14 cellular contexts compared by ENCODE assay signal in genomic region chr4:38802561-38803355, GRCh38. TPM values are rescaled to one million over a fixed set of nuclear protein-coding genes. Genes with fewer than 3 reads are reported as not detected.
DNase-seq lines count a peak whose midpoint lies in the region; ATAC-seq and TF ChIP-seq lines count a peak whose summit lies in the region.
"Had no signal": no experiment of that assay in that cellular context is flagged by ENCODE, and none has a peak within 500 bp of the region (broad histone marks: within the 10 kb centered on the region; RNA-seq: fewer than 3 reads in every experiment).

No MANE protein-coding gene starts in this region.

- peaks cover 10% of the 10 kb centered on the region for H3K36me3 Mint-ChIP-seq in T-helper 17 cell (ENCODE audit: low read depth)

- peak overlapping the region; percentile 95 for H3K27ac Mint-ChIP-seq in T-helper 17 cell

- no peak overlapping the region for H2AFZ ChIP-seq in DND-41 (ENCODE audit: low read depth, low read length)

- ATAC-seq in DND-41 (ENCODE audit: insufficient read depth, low read depth) (no peak), T-helper 17 cell (no peak)
- ATAC-seq in activated CD4-positive, CD25-positive, alpha-beta regulatory T cell treated with anti-CD3 and anti-CD28 coated beads, Interleukin-2, amount 50 U/mL, for 24 hours: no peak

- peak overlapping the region; percentile 25 for H3K4me3 Mint-ChIP-seq in T-helper 17 cell

- H3K27ac ChIP-seq in BLaER1 (no peak overlapping the region), DND-41 (ENCODE audit: low read length) (no peak overlapping the region)

- DNase-seq in DND-41: peak; percentile 31
- DNase-seq in T-helper 17 cell: no peak
- DNase-seq in SIG-M5 (lab: John Stamatoyannopoulos, UW): no peak
- DNase-seq in cerebellar nuclear complex (lab: John Stamatoyannopoulos, UW): no peak
- DNase-seq in GM10266 (ENCODE audit: extremely low spot score): no peak
- DNase-seq: Caco-2, NCI-H1092, NCI-H345, OCI-M1, SW 1271 had no signal

- peaks cover 61% of the 10 kb centered on the region for H3K9me3 ChIP-seq in BLaER1
- H3K9me3 ChIP-seq in DND-41 (ENCODE audit: insufficient read depth, low read length, severe bottlenecking): peaks cover 13% of the 10 kb centered on the region
- H3K9me3 ChIP-seq in T-helper 17 cell (ENCODE audit: control insufficient read depth, low read length, poor library complexity, severe bottlenecking): peaks cover 3% of the 10 kb centered on the region
- peaks cover 20% of the 10 kb centered on the region for H3K9me3 ChIP-seq in mononuclear cell (ENCODE audit: low read depth, low read length)

- no peaks in the 10 kb centered on the region for H4K20me1 ChIP-seq in BLaER1
- no peaks in the 10 kb centered on the region for H4K20me1 ChIP-seq in DND-41 (ENCODE audit: insufficient read depth, low read length)

- H3K36me3 ChIP-seq in BLaER1 (peaks cover 55% of the 10 kb centered on the region), DND-41 (ENCODE audit: insufficient read depth, low read length) (no peaks in the 10 kb centered on the region)

- H3K79me2 ChIP-seq in DND-41 (ENCODE audit: insufficient read depth, low read length): no peaks in the 10 kb centered on the region

- H3K4me3 ChIP-seq in BLaER1: peak overlapping the region; percentile 22; the same call in 1 of the 2 replicates
- no peak overlapping the region for H3K4me3 ChIP-seq in DND-41 (ENCODE audit: low read depth in 1 of 2, low read length in 2 of 2)
- H3K4me3 ChIP-seq in mononuclear cell (ENCODE audit: low read length): peak overlapping the region; percentile 65

- no peak overlapping the region for H3K9ac ChIP-seq in BLaER1
- H3K9ac ChIP-seq in DND-41 (ENCODE audit: low read depth, low read length): no peak overlapping the region

- H3K4me1 ChIP-seq in BLaER1: peaks cover 32% of the 10 kb centered on the region
- no peaks in the 10 kb centered on the region for H3K4me1 ChIP-seq in DND-41 (ENCODE audit: insufficient read depth, low read length)
- H3K4me1 ChIP-seq in mononuclear cell (ENCODE audit: insufficient read depth, low read length): peaks cover 52% of the 10 kb centered on the region
- H3K4me1 ChIP-seq: Caco-2 had no signal

- no peak for TF ChIP-seq CTCF in DND-41 (IDR thresholded peaks at IDR 0.05; ENCODE audit: borderline replicate concordance, extremely low read depth, low read length, poor library complexity, severe bottlenecking)
- no peak for TF ChIP-seq CTCF in GM10266 (IDR thresholded peaks at IDR 0.05; ENCODE audit: control insufficient read depth, insufficient read depth, low read depth, missing control alignments)

- no peaks in the 10 kb centered on the region for H3K27me3 Mint-ChIP-seq in T-helper 17 cell

- H3K27me3 ChIP-seq in BLaER1: no peaks in the 10 kb centered on the region
- H3K27me3 ChIP-seq in DND-41 (ENCODE audit: insufficient read depth, low read length, poor library complexity): no peaks in the 10 kb centered on the region
- no peaks in the 10 kb centered on the region for H3K27me3 ChIP-seq in mononuclear cell (ENCODE audit: insufficient read depth, low read length)

- H3K4me2 ChIP-seq in BLaER1 (no peak overlapping the region; the same call in 1 of the 2 replicates), DND-41 (ENCODE audit: insufficient read depth, low read length) (no peak overlapping the region)

- peaks cover 22% of the 10 kb centered on the region for H3K4me1 Mint-ChIP-seq in T-helper 17 cell

RNA-seq across cellular contexts. Expression of gene TLR1, which starts 1.8 kb away (rescaled TPM):
- 10 to 100 TPM; 16.6 to 22.9 TPM for total RNA-seq in T-helper 17 cell
- 71.5 TPM for total RNA-seq in mononuclear cell
- total RNA-seq: Caco-2 had no signal

RNA-seq across cellular contexts. Expression of gene TLR10, which starts 20.0 kb away (rescaled TPM):
- 1 to 10 TPM in 1 of 2 donors, not detected in 1; 1.1 TPM for total RNA-seq in T-helper 17 cell
- 2.5 TPM for total RNA-seq in mononuclear cell
- total RNA-seq: Caco-2, fibroblast of lung had no signal

RNA-seq across cellular contexts. Expression of gene TLR6, which starts 53.9 kb away (rescaled TPM):
- total RNA-seq in T-helper 17 cell (1 to 10 TPM; 2.8 to 6.4 TPM), mononuclear cell (9.2 TPM)
- total RNA-seq: Caco-2 had no signal

Comparison
In these comparisons a context has a peak if more than half of its experiments do, and no peak if none do; other contexts are left out.
1. H3K4me3 ChIP-seq: peak in BLaER1 (single experiment) and mononuclear cell (single experiment); none in DND-41 (0 of 2).